In the genomic region with DNA sequence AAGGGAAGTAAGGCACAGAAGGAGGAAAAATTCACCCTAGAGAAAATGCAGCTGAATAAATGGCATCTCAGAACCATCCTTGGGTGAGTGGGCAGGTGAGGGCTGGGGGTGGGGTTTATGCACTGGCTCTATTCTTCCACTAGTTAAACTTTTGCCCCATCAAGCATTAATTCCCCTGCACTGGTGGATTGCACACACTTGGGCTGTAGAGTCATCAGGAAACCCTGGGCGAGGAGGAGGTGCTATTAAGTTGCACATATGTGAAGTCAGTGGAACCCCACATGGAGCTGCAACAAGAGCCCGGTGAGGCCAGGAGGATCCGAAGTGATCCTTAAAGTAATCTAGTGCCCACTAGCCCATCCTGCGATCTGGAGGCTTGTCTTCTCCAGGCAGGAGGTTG, we compare ENCODE assay signal across 23 cellular contexts. TPM values are rescaled to one million over a fixed set of nuclear protein-coding genes. Genes with fewer than 3 reads are reported as not detected.
DNase-seq lines count a peak whose midpoint lies in the region; ATAC-seq, FAIRE-seq and TF ChIP-seq lines count a peak whose summit lies in the region.
"Had no signal": no experiment of that assay in that cellular context is flagged by ENCODE, and none has a peak within 500 bp of the region (broad histone marks: within the 10 kb centered on the region; RNA-seq: fewer than 3 reads in every experiment).

No MANE protein-coding gene starts in this region.

- H3F3A ChIP-seq in PC-9 (ENCODE audit: insufficient read depth, low read depth): peaks cover 29% of the 10 kb centered on the region

- CTCF ChIA-PET in PC-9 (lab: Charles Lee): no interaction called here

- intact Hi-C loops in PC-9 (cut with micrococcal nuclease; ENCODE audit: unreplicated experiment) (loop anchor here (10.0 kb wide), 1 partner anchor 378 kb away; no protein-coding TSS in a partner anchor), kidney (cut with DNase I) (no loop called here)

- H4K20me1 ChIP-seq in PC-9 (ENCODE audit: insufficient read depth): no peaks in the 10 kb centered on the region

- ATAC-seq in HG03025 (IDR thresholded peaks at IDR 0.05; ENCODE audit: low FRiP score, unreplicated experiment) (no peak), GM18867 (IDR thresholded peaks at IDR 0.05; ENCODE audit: unreplicated experiment) (no peak)
- ATAC-seq: CD8-positive, alpha-beta T cell; GM12878; GM23338; Right ventricle myocardium inferior had no signal

- POLR2A ChIA-PET in PC-9 (lab: Charles Lee; ENCODE audit: unreplicated experiment): no interaction called here

- no peak for TF ChIP-seq CTCF in PC-9 (conservative IDR thresholded peaks at IDR 0.05)
- no peak for TF ChIP-seq CTCF in WERI-Rb-1 (IDR thresholded peaks at IDR 0.05; ENCODE audit: low read depth, low read length)
- TF ChIP-seq CTCF in kidney (IDR thresholded peaks at IDR 0.05; ENCODE audit: borderline replicate concordance, extremely low read depth, insufficient read depth): no peak

- no peaks in the 10 kb centered on the region for H3K36me3 ChIP-seq in PC-9 (ENCODE audit: low read depth)
- peaks cover 6% of the 10 kb centered on the region for H3K36me3 ChIP-seq in WERI-Rb-1
- H3K36me3 ChIP-seq in kidney (ENCODE audit: control insufficient read depth in 1 of 2, insufficient read depth in 2 of 2, low read length in 2 of 2): no peaks in the 10 kb centered on the region
- no peaks in the 10 kb centered on the region for H3K36me3 ChIP-seq in MG63
- H3K36me3 ChIP-seq: HAP-1, SJSA1 had no signal

- no peak overlapping the region for H3K9ac ChIP-seq in kidney (ENCODE audit: low read length in 2 of 2)

- no peaks in the 10 kb centered on the region for H3K79me2 ChIP-seq in PC-9 (ENCODE audit: low read depth)

- H3K4me2 ChIP-seq in PC-9: 0 out of 2 replicates have a peak overlapping the region, but pooled peaks have one; percentile 19
- H3K4me2 ChIP-seq: GM23338 had no signal

- BruUV-seq in PC-9 (replicated peaks; lab: Mats Ljungman, UMichigan): no TSS peak

- H3K27me3 ChIP-seq in PC-9 (ENCODE audit: insufficient read depth, low read depth) (no peaks in the 10 kb centered on the region), WERI-Rb-1 (ENCODE audit: insufficient read depth, low read depth, severe bottlenecking) (no peaks in the 10 kb centered on the region), MG63 (no peaks in the 10 kb centered on the region)
- H3K27me3 ChIP-seq: SJSA1 had no signal

- FAIRE-seq in kidney (lab: Jason Lieb, UNC): no peak
- FAIRE-seq: GM12878 had no signal

- H3K4me1 ChIP-seq in PC-9 (replicated peaks; ENCODE audit: insufficient read depth) (peaks cover 35% of the 10 kb centered on the region), kidney (ENCODE audit: control insufficient read depth in 1 of 2, insufficient read depth in 1 of 2, low read depth in 1 of 2, low read length in 2 of 2) (peaks cover 2 to 11% of the 10 kb centered on the region in 2 donors)

- no peak overlapping the region for H3K27ac ChIP-seq in PC-9
- peak overlapping the region; percentile 63 for H3K27ac ChIP-seq in WERI-Rb-1
- H3K27ac ChIP-seq in kidney (ENCODE audit: low read depth in 2 of 2, low read length in 2 of 2): no peak overlapping the region
- H3K27ac ChIP-seq: SJSA1 had no signal

- no peak overlapping the region for H2AFZ ChIP-seq in PC-9
- H2AFZ ChIP-seq: GM23338 had no signal

- no peaks in the 10 kb centered on the region for H3K9me3 ChIP-seq in PC-9 (ENCODE audit: insufficient read depth, low read depth)
- H3K9me3 ChIP-seq in WERI-Rb-1 (ENCODE audit: severe bottlenecking): no peaks in the 10 kb centered on the region
- H3K9me3 ChIP-seq in kidney (ENCODE audit: control insufficient read depth in 1 of 2, low read length in 2 of 2): no peaks in the 10 kb centered on the region
- H3K9me3 ChIP-seq in MG63: no peaks in the 10 kb centered on the region
- H3K9me3 ChIP-seq: HAP-1, SJSA1 had no signal

- H3K4me3 ChIP-seq in PC-9: no peak overlapping the region
- H3K4me3 ChIP-seq in WERI-Rb-1 (ENCODE audit: low read depth, low read length): no peak overlapping the region
- no peak overlapping the region for H3K4me3 ChIP-seq in kidney (ENCODE audit: low read length in 2 of 2)
- H3K4me3 ChIP-seq in MG63: no peak overlapping the region
- H3K4me3 ChIP-seq: GM12878, GM23338, HAP-1, SJSA1 had no signal

- no peaks in the 10 kb centered on the region for H3K9me2 ChIP-seq in PC-9 (ENCODE audit: insufficient read depth)

- DNase-seq in PC-9: no peak
- no peak for DNase-seq in WERI-Rb-1
- peak; percentile 0 for DNase-seq in kidney
- no peak for DNase-seq in MG63
- DNase-seq in KBM-7: no peak
- DNase-seq: AML-193; C1 segment of cervical spinal cord; CD8-positive, alpha-beta T cell; DND-41; NCI-H1092 treated with DMSO at 0.1 percent for 48 hours; NCI-H1436 treated with DMSO at 0.1 percent for 48 hours; NCI-H1930; NCI-H69 had no signal

- in situ Hi-C loops in KBM-7 (cut with MboI; ENCODE audit: low pct_unique_long_range_greater_than_20kb, low sequenced_read_pairs): no loop called here

RNA-seq across cellular contexts. Expression of a gene that starts 6.8 kb away (rescaled TPM):
- total RNA-seq in PC-9 (2021) (38.5 and 47.5 TPM in 2 replicates), kidney (94.3 TPM)
- polyA plus RNA-seq in kidney (ENCODE audit: insufficient read depth, low read depth, low replicate concordance): 128 TPM
- 55.0 and 56.4 TPM in 2 replicates for total RNA-seq in MG63 (2014; rRNA removed; shearing (Covaris generic); ENCODE audit: low replicate concordance)

RNA-seq across cellular contexts. Expression of a gene that starts 18.6 kb away (rescaled TPM):
- total RNA-seq in PC-9 (2021) (118 and 157 TPM in 2 replicates), kidney (49.4 TPM)
- 156 TPM for polyA plus RNA-seq in kidney (ENCODE audit: insufficient read depth, low read depth, low replicate concordance)
- 3.1 and 7.7 TPM in 2 replicates for total RNA-seq in MG63 (2014; rRNA removed; shearing (Covaris generic); ENCODE audit: low replicate concordance)

RNA-seq across cellular contexts. Expression of a gene that starts 19.3 kb away (rescaled TPM):
- total RNA-seq in PC-9 (2021): not detected in 2 replicates
- 0.98 TPM for total RNA-seq in kidney
- polyA plus RNA-seq in kidney (ENCODE audit: insufficient read depth, low read depth, low replicate concordance): 15.4 TPM
- not detected in 2 replicates for total RNA-seq in MG63 (2014; rRNA removed; shearing (Covaris generic); ENCODE audit: low replicate concordance)
- total RNA-seq: CD8-positive, alpha-beta T cell; GM12878; LHCN-M2; NCI-H460; Right ventricle myocardium inferior; SJSA1 had no signal
- polyA plus RNA-seq: AG04450, GM23338 had no signal

RNA-seq across cellular contexts. Expression of a gene that starts 27.1 kb away (rescaled TPM):
- total RNA-seq in PC-9 (2021): 39.6 and 47.2 TPM in 2 replicates
- total RNA-seq in kidney: 29.9 TPM
- polyA plus RNA-seq in kidney (ENCODE audit: insufficient read depth, low read depth, low replicate concordance): 53.8 TPM
- total RNA-seq in MG63 (2014; rRNA removed; shearing (Covaris generic); ENCODE audit: low replicate concordance): 14.4 and 26.0 TPM in 2 replicates

RNA-seq across cellular contexts. Expression of a gene that starts 27.1 kb away (rescaled TPM):
- 7.9 and 10.8 TPM in 2 replicates for total RNA-seq in PC-9 (2021)
- total RNA-seq in kidney: 20.6 TPM
- polyA plus RNA-seq in kidney (ENCODE audit: insufficient read depth, low read depth, low replicate concordance): 19.7 TPM
- 2.3 and 13.0 TPM in 2 replicates for total RNA-seq in MG63 (2014; rRNA removed; shearing (Covaris generic); ENCODE audit: low replicate concordance)
